In genomic region chr11:88552377-88553029, GRCh38 we compare ENCODE assay signal across 8 cellular contexts.
DNase-seq lines count a peak whose midpoint lies in the region; ATAC-seq and TF ChIP-seq lines count a peak whose summit lies in the region.

No MANE protein-coding gene starts in this region.

- H2AK9ac ChIP-seq in IMR-90 (replicated peaks; ENCODE audit: low read depth, low read length, poor library complexity): peak overlapping the region; percentile 18

- DNase-seq in NCI-H526 (lab: John Stamatoyannopoulos, UW): peak; percentile 58 to 76
- no peak for DNase-seq in NCI-H526 treated with DMSO at 0.1 percent for 48 hours (lab: John Stamatoyannopoulos, UW)
- peak; percentile 55 for DNase-seq in IMR-90
- peak; percentile 29 for DNase-seq in T-helper 2 cell treated with Interferon-gamma antibody and Interleukin-4, amounts not matched to agents 5 μg/mL and 100 μg/mL, for 36 hours (ENCODE audit: low spot score)
- peak; percentile 16 to 57 (median 50) for DNase-seq in body of pancreas
- peak; percentile 50 for DNase-seq in lower lobe of right lung
- DNase-seq in tibial nerve (ENCODE audit: low spot score in 2 of 2): no peak

- peak overlapping the region; percentile 63 for H2AFZ ChIP-seq in IMR-90 (replicated peaks; ENCODE audit: low read length, poor library complexity)

- WGBS in IMR-90 (ENCODE audit: extremely low coverage in 2 of 2, insufficient read length in 1 of 2), 2 experiments: no CpG with 5 or more reads among the region's 3 CpGs
- 22 to 49% methylated on average over 3 of the region's 3 CpGs for WGBS in body of pancreas, 2 donors
- 44 to 55% methylated on average over 3 of the region's 3 CpGs for WGBS in tibial nerve, 2 donors

- H3K27me3 ChIP-seq in IMR-90 (ENCODE audit: control insufficient read depth, insufficient read depth, low read length): no peaks in the 10 kb centered on the region
- no peaks in the 10 kb centered on the region for H3K27me3 ChIP-seq in body of pancreas
- H3K27me3 ChIP-seq in lower lobe of right lung (ENCODE audit: low read depth): no peaks in the 10 kb centered on the region
- no peaks in the 10 kb centered on the region for H3K27me3 ChIP-seq in tibial nerve

- H2BK20ac ChIP-seq in IMR-90 (ENCODE audit: low read depth, low read length): 0 out of 2 replicates have a peak overlapping the region, but pooled peaks have one; percentile 49

- H3K9me3 ChIP-seq in IMR-90 (ENCODE audit: control insufficient read depth, insufficient read depth, low read length) (no peaks in the 10 kb centered on the region), body of pancreas (no peaks in the 10 kb centered on the region), lower lobe of right lung (no peaks in the 10 kb centered on the region), tibial nerve (no peaks in the 10 kb centered on the region)

- no peak overlapping the region; the same call in 1 of the 2 replicates for H3K56ac ChIP-seq in IMR-90 (ENCODE audit: extremely low read depth, insufficient read depth, low read length)

- POLR2A ChIA-PET in IMR-90 (lab: Charles Lee; ENCODE audit: unreplicated experiment): no interaction called here

- H3K27ac ChIP-seq in IMR-90 (ENCODE audit: insufficient read depth, low read length) (no peak overlapping the region), body of pancreas (no peak overlapping the region), lower lobe of right lung (no peak overlapping the region), tibial nerve (no peak overlapping the region)

- H3K36me3 ChIP-seq in IMR-90 (ENCODE audit: control insufficient read depth, insufficient read depth, low read length) (no peaks in the 10 kb centered on the region), body of pancreas (replicated peaks in 1 of 2; ENCODE audit: insufficient read depth in 1 of 2, low read depth in 2 of 2) (no peaks in the 10 kb centered on the region), lower lobe of right lung (no peaks in the 10 kb centered on the region), tibial nerve (no peaks in the 10 kb centered on the region)

- H3K4me1 ChIP-seq in IMR-90 (ENCODE audit: control insufficient read depth, insufficient read depth, low read length) (peaks cover 4% of the 10 kb centered on the region), body of pancreas (no peaks in the 10 kb centered on the region), lower lobe of right lung (no peaks in the 10 kb centered on the region), tibial nerve (peaks cover 0 to 17% (median 2%) of the 10 kb centered on the region in 4 donors)

- H2BK15ac ChIP-seq in IMR-90 (ENCODE audit: low read depth, low read length): peak overlapping the region; percentile 6; the same call in 1 of the 3 replicates

- no peaks in the 10 kb centered on the region; the same call in 1 of the 2 replicates for H3K9me1 ChIP-seq in IMR-90 (ENCODE audit: insufficient read depth, low read length)

- no peak overlapping the region for H4K8ac ChIP-seq in IMR-90 (ENCODE audit: low read depth in 2 of 2, low read length in 2 of 2)

- H3K9ac ChIP-seq in IMR-90 (ENCODE audit: low read depth, low read length): no peak overlapping the region

- in situ Hi-C loops in IMR-90 (cut with MboI; ENCODE audit: low sequenced_read_pairs): loop anchor here (25.0 kb wide), 1 partner anchor 335 kb away; no protein-coding TSS in a partner anchor

- peak overlapping the region; percentile 49 for H2BK120ac ChIP-seq in IMR-90 (ENCODE audit: low read depth, low read length)

- no peak for TF ChIP-seq EP300 in tibial nerve (IDR thresholded peaks at IDR 0.05)

- no peak overlapping the region for H3K23ac ChIP-seq in IMR-90 (ENCODE audit: low read depth, low read length)

- no peak overlapping the region for H3K14ac ChIP-seq in IMR-90 (replicated peaks; ENCODE audit: low read depth, low read length)

- H3K4me3 Mint-ChIP-seq in T-helper 2 cell treated with Interferon-gamma antibody and Interleukin-4, amounts not matched to agents 5 μg/mL and 100 μg/mL, for 36 hours: no peak overlapping the region

- H2BK5ac ChIP-seq in IMR-90 (ENCODE audit: low read depth, low read length, poor library complexity, severe bottlenecking): no peak overlapping the region

- peak; percentile 61 for TF ChIP-seq CTCF in IMR-90 (conservative IDR thresholded peaks at IDR 0.05; ENCODE audit: low read depth, low read length)
- peak in 6 of 7 experiments; percentile 29 to 54 (median 44) for TF ChIP-seq CTCF in body of pancreas (IDR thresholded peaks at IDR 0.05)
- TF ChIP-seq CTCF in lower lobe of right lung (IDR thresholded peaks at IDR 0.05): peak; percentile 63
- TF ChIP-seq CTCF in tibial nerve (IDR thresholded peaks at IDR 0.05): peak in 4 of 5 experiments; percentile 31 to 47 (median 40)

- no peak for TF ChIP-seq POLR2A in IMR-90 (IDR thresholded peaks at IDR 0.05; ENCODE audit: low read depth, low read length)
- no peak for TF ChIP-seq POLR2A in body of pancreas (IDR thresholded peaks at IDR 0.05)
- no peak for TF ChIP-seq POLR2A in tibial nerve (IDR thresholded peaks at IDR 0.05)

- H3K9me3 Mint-ChIP-seq in T-helper 2 cell treated with Interferon-gamma antibody and Interleukin-4, amounts not matched to agents 5 μg/mL and 100 μg/mL, for 36 hours: no peaks in the 10 kb centered on the region

- no peaks in the 10 kb centered on the region for H3K4me1 Mint-ChIP-seq in T-helper 2 cell treated with Interferon-gamma antibody and Interleukin-4, amounts not matched to agents 5 μg/mL and 100 μg/mL, for 36 hours (ENCODE audit: low read depth)

- H3K27me3 Mint-ChIP-seq in T-helper 2 cell treated with Interferon-gamma antibody and Interleukin-4, amounts not matched to agents 5 μg/mL and 100 μg/mL, for 36 hours (ENCODE audit: low read depth): peaks cover 16% of the 10 kb centered on the region

- H3K4me2 ChIP-seq in IMR-90 (ENCODE audit: low read depth, low read length): no peak overlapping the region

- no peak overlapping the region for H3K18ac ChIP-seq in IMR-90 (ENCODE audit: low read depth, low read length)

- no peak overlapping the region for H3K4me3 ChIP-seq in IMR-90 (ENCODE audit: insufficient read depth, low read depth, low read length)
- H3K4me3 ChIP-seq in body of pancreas: no peak overlapping the region
- H3K4me3 ChIP-seq in lower lobe of right lung: no peak overlapping the region
- no peak overlapping the region for H3K4me3 ChIP-seq in tibial nerve

- ATAC-seq in GM21786 (IDR thresholded peaks at IDR 0.05; ENCODE audit: unreplicated experiment) (peak; percentile 96), IMR-90 (ENCODE audit: low read depth) (peak; percentile 66), body of pancreas (peak; percentile 66), lower lobe of right lung (peak; percentile 62 to 68)

- H3K27ac Mint-ChIP-seq in T-helper 2 cell treated with Interferon-gamma antibody and Interleukin-4, amounts not matched to agents 5 μg/mL and 100 μg/mL, for 36 hours: no peak overlapping the region

- H3K79me1 ChIP-seq in IMR-90 (ENCODE audit: low read depth in 1 of 2, low read length in 2 of 2): no peaks in the 10 kb centered on the region

- CTCF ChIA-PET in IMR-90 (lab: Yijun Ruan, JAX): interaction anchor here (0.6 to 1.4 kb wide), 8 partner anchors 8 to 596 kb away, joined by 3 to 4 read pairs (median 3); no protein-coding TSS in a partner anchor

- no peaks in the 10 kb centered on the region for H4K20me1 ChIP-seq in IMR-90 (ENCODE audit: insufficient read depth, low read length)

- intact Hi-C loops in IMR-90 (cut with micrococcal nuclease) (loop anchor here (1.0 kb wide), 1 partner anchor 536 kb away; no protein-coding TSS in a partner anchor), body of pancreas (cut with DNase I) (no loop called here), lower lobe of right lung (cut with DNase I) (no loop called here)

- dilution Hi-C loops in IMR-90 (cut with HindIII; ENCODE audit: low sequenced_read_pairs, unreplicated experiment): no loop called here

- BruUV-seq in IMR-90 (replicated peaks; lab: Mats Ljungman, UMichigan): no TSS peak

- no peak overlapping the region for H4K91ac ChIP-seq in IMR-90 (ENCODE audit: insufficient read depth, low read depth, low read length)

- H2AK5ac ChIP-seq in IMR-90 (ENCODE audit: low read depth, low read length): peak overlapping the region; percentile 1

- no peak overlapping the region for H4K5ac ChIP-seq in IMR-90 (ENCODE audit: low read depth, low read length)

- H3K4ac ChIP-seq in IMR-90 (ENCODE audit: low read depth, low read length): peak overlapping the region; percentile 50

- H3K36me3 Mint-ChIP-seq in T-helper 2 cell treated with Interferon-gamma antibody and Interleukin-4, amounts not matched to agents 5 μg/mL and 100 μg/mL, for 36 hours (ENCODE audit: low read depth): no peaks in the 10 kb centered on the region

- TF ChIP-seq RAD21 in IMR-90 (IDR thresholded peaks at IDR 0.05; ENCODE audit: low read length): peak; percentile 71

TF ChIP-seq in IMR-90, 13 proteins besides CTCF, POLR2A, EP300 and RAD21 (continues in another document):
- no peak for TF ChIP-seq MXI1 (IDR thresholded peaks at IDR 0.05; ENCODE audit: borderline replicate concordance, low read depth, low read length)
- no peak for TF ChIP-seq FOS (IDR thresholded peaks at IDR 0.05; ENCODE audit: low read depth, low read length)
- no peak for TF ChIP-seq CHD1 (IDR thresholded peaks at IDR 0.05; ENCODE audit: low read depth, low read length)
- no peak for TF ChIP-seq ELK1 (IDR thresholded peaks at IDR 0.05; ENCODE audit: borderline replicate concordance, low read depth, low read length)
- TF ChIP-seq MAZ (IDR thresholded peaks at IDR 0.05; ENCODE audit: borderline replicate concordance, low read depth, low read length): no peak
- TF ChIP-seq CEBPB (IDR thresholded peaks at IDR 0.05; ENCODE audit: low read depth, low read length): peak; percentile 37; the same call in 1 of the 2 replicates
- TF ChIP-seq SMC3 (IDR thresholded peaks at IDR 0.05; ENCODE audit: low read depth, low read length): peak; percentile 52; the same call in 1 of the 2 replicates
- TF ChIP-seq USF2 (IDR thresholded peaks at IDR 0.05; ENCODE audit: low read depth, low read length): no peak
- TF ChIP-seq BHLHE40 (IDR thresholded peaks at IDR 0.05; ENCODE audit: low read depth, low read length): no peak

Comparison
In these comparisons a context has a peak if more than half of its experiments do, and no peak if none do; other contexts are left out.
1. DNase-seq: peak in NCI-H526 (2 of 2), IMR-90 (single experiment), T-helper 2 cell treated with Interferon-gamma antibody and Interleukin-4, amounts not matched to agents 5 μg/mL and 100 μg/mL, for 36 hours (single experiment), body of pancreas (4 of 4) and lower lobe of right lung (single experiment); none in NCI-H526 treated with DMSO at 0.1 percent for 48 hours (single experiment) and tibial nerve (0 of 2).
2. Peak in every context shown above with its lines, with median percentiles within 50 percentile points of each other: ATAC-seq and CTCF ChIP-seq.